ENCODE assay signal across 7 cellular contexts in genomic region chr22:43088616-43088978, GRCh38. TPM values are rescaled to one million over a fixed set of nuclear protein-coding genes. Genes with fewer than 3 reads are reported as not detected.
DNase-seq lines count a peak whose midpoint lies in the region; ATAC-seq and TF ChIP-seq lines count a peak whose summit lies in the region.

No MANE protein-coding gene starts in this region.

- H3K4me1 ChIP-seq in GM23248 (ENCODE audit: insufficient read depth) (no peaks in the 10 kb centered on the region), PC-9 (replicated peaks; ENCODE audit: insufficient read depth) (peaks cover 3% of the 10 kb centered on the region), skeletal muscle satellite cell (ENCODE audit: control insufficient read depth, insufficient read depth, low read length) (peaks cover 5% of the 10 kb centered on the region)

- H3K79me2 ChIP-seq in GM23248 (ENCODE audit: insufficient read depth) (no peaks in the 10 kb centered on the region), PC-9 (ENCODE audit: low read depth) (no peaks in the 10 kb centered on the region)

- DNase-seq in GM23248, result peak; percentile 42
- DNase-seq in PC-9, result no peak
- no peak for DNase-seq in fibroblast of mammary gland (ENCODE audit: low read depth)
- no peak for DNase-seq in T-helper 9 cell
- DNase-seq in NCI-H2107 (lab: John Stamatoyannopoulos, UW), result no peak

- H3K4me3 ChIP-seq in GM23248 (peak overlapping the region; percentile 92), PC-9 (peak overlapping the region; percentile 93), fibroblast of mammary gland (ENCODE audit: control insufficient read depth, low read depth, low read length) (peak overlapping the region; percentile 76), skeletal muscle satellite cell (ENCODE audit: low read length) (peak overlapping the region; percentile 89)

- H2AFZ ChIP-seq in GM23248, result peak overlapping the region; percentile 96
- H2AFZ ChIP-seq in PC-9, result peak overlapping the region; percentile 90

- H3F3A ChIP-seq in GM23248 (ENCODE audit: insufficient read depth) (no peaks in the 10 kb centered on the region), PC-9 (ENCODE audit: insufficient read depth, low read depth) (peaks cover 33% of the 10 kb centered on the region; the same call in 1 of the 2 replicates)

- CTCF ChIA-PET in PC-9 (lab: Charles Lee), result no interaction called here

- ATAC-seq in HG02981 (IDR thresholded peaks at IDR 0.05; ENCODE audit: unreplicated experiment), result no peak

- no peaks in the 10 kb centered on the region for H3K9me2 ChIP-seq in GM23248 (ENCODE audit: insufficient read depth)
- no peaks in the 10 kb centered on the region for H3K9me2 ChIP-seq in PC-9 (ENCODE audit: insufficient read depth)

- BruUV-seq in PC-9 (replicated peaks; lab: Mats Ljungman, UMichigan), result TSS peak; percentile 40

- intact Hi-C loops in PC-9 (cut with micrococcal nuclease; ENCODE audit: unreplicated experiment), result no loop called here

- 54 to 59% methylated on average over 9 of the region's 9 CpGs for WGBS in GM23248 (ENCODE audit: low coverage in 1 of 2, low lambda C conversion rate in 2 of 2, missing lambda C conversion rate in 2 of 2), 2 experiments

- H3K9me3 ChIP-seq in GM23248 (ENCODE audit: low read depth) (no peaks in the 10 kb centered on the region), PC-9 (ENCODE audit: insufficient read depth, low read depth) (no peaks in the 10 kb centered on the region), skeletal muscle satellite cell (replicated peaks; ENCODE audit: low read length) (no peaks in the 10 kb centered on the region)

- H3K4me2 ChIP-seq in GM23248 (ENCODE audit: unreplicated experiment) (peak overlapping the region; percentile 99), PC-9 (peak overlapping the region; percentile 91), skeletal muscle satellite cell (ENCODE audit: low read length) (peak overlapping the region; percentile 99)

- H3K36me3 ChIP-seq in GM23248 (ENCODE audit: low read depth) (no peaks in the 10 kb centered on the region), PC-9 (ENCODE audit: low read depth) (no peaks in the 10 kb centered on the region), skeletal muscle satellite cell (ENCODE audit: insufficient read depth, low read length) (no peaks in the 10 kb centered on the region)

- peak overlapping the region; percentile 64 for H3K27ac ChIP-seq in GM23248
- peak overlapping the region; percentile 70 for H3K27ac ChIP-seq in PC-9

- H4K20me1 ChIP-seq in GM23248 (ENCODE audit: insufficient read depth) (no peaks in the 10 kb centered on the region), PC-9 (ENCODE audit: insufficient read depth) (0 out of 2 replicates have a peak, but pooled peaks cover 2% of the 10 kb centered on the region)

- in situ Hi-C loops in GM23248 (cut with MboI), result no loop called here

- POLR2A ChIA-PET in PC-9 (lab: Charles Lee; ENCODE audit: unreplicated experiment), result no interaction called here

- H3K9ac ChIP-seq in GM23248 (peak overlapping the region; percentile 84), skeletal muscle satellite cell (ENCODE audit: low read depth, low read length) (peak overlapping the region; percentile 83)

- no peak for TF ChIP-seq CTCF in PC-9 (conservative IDR thresholded peaks at IDR 0.05)
- TF ChIP-seq CTCF in fibroblast of mammary gland (conservative IDR thresholded peaks at IDR 0.05; ENCODE audit: control insufficient read depth, insufficient read depth, low read depth, low read length), result no peak

- no peaks in the 10 kb centered on the region for H3K27me3 ChIP-seq in GM23248 (replicated peaks; ENCODE audit: insufficient read depth)
- no peaks in the 10 kb centered on the region for H3K27me3 ChIP-seq in PC-9 (ENCODE audit: insufficient read depth, low read depth)
- H3K27me3 ChIP-seq in skeletal muscle satellite cell (ENCODE audit: control insufficient read depth, insufficient read depth, low read length), result no peaks in the 10 kb centered on the region

RNA-seq across cellular contexts. Expression of gene TTLL1, which starts 0.6 kb away (rescaled TPM):
- 16.0 and 16.6 TPM in 2 replicates for total RNA-seq in GM23248 (2014; rRNA removed; shearing (Covaris generic))
- polyA plus RNA-seq in GM23248 (2016; fragmentation: Nextera tagmentation; extraction: Ambion mirVana), result 18.5 and 18.8 TPM in 2 replicates
- 7.8 and 11.2 TPM in 2 replicates for total RNA-seq in PC-9 (2021)
- total RNA-seq in skeletal muscle satellite cell (2012; rRNA removed), result 8.3 and 9.4 TPM in 2 replicates

RNA-seq across cellular contexts. Expression of gene BIK, which starts 22.0 kb away (rescaled TPM):
- total RNA-seq in GM23248 (2014; rRNA removed; shearing (Covaris generic)), result not detected in 2 replicates
- polyA plus RNA-seq in GM23248 (2016; fragmentation: Nextera tagmentation; extraction: Ambion mirVana), result not detected in 2 replicates
- total RNA-seq in PC-9 (2021), result 10.6 and 14.5 TPM in 2 replicates
- total RNA-seq in skeletal muscle satellite cell (2012; rRNA removed), result 0.51 TPM in 1 of 2 replicates, not detected in the other

RNA-seq across cellular contexts. Expression of gene MCAT, which starts 54.6 kb away (rescaled TPM):
- total RNA-seq in GM23248 (2014; rRNA removed; shearing (Covaris generic)), result 16.0 and 23.4 TPM in 2 replicates
- 17.6 and 18.2 TPM in 2 replicates for polyA plus RNA-seq in GM23248 (2016; fragmentation: Nextera tagmentation; extraction: Ambion mirVana)
- 31.4 and 35.5 TPM in 2 replicates for total RNA-seq in PC-9 (2021)
- total RNA-seq in skeletal muscle satellite cell (2012; rRNA removed), result 15.1 and 19.3 TPM in 2 replicates

Comparison
In these comparisons a context has a peak if more than half of its experiments do, and no peak if none do; other contexts are left out.
1. RNA of gene BIK, which starts 22.0 kb away (total RNA-seq): 10.6 to 14.5 TPM in PC-9; not detected in GM23248; every median in the first group is over 10 times any median in the second.
2. Peak in every context shown above with its lines, with median percentiles within 50 percentile points of each other: H3K4me2 ChIP-seq and H3K4me3 ChIP-seq.